In genomic region chr4:73156394-73156793, GRCh38 we compare ENCODE assay signal across 22 cellular contexts.
"Had no signal": no experiment of that assay in that cellular context is flagged by ENCODE, and none has a peak within 500 bp of the region (broad histone marks: within the 10 kb centered on the region; RNA-seq: fewer than 3 reads in every experiment).

No MANE protein-coding gene starts in this region.

- H2AFZ ChIP-seq: hepatocyte, parathyroid adenoma had no signal

- H3K9ac ChIP-seq: parathyroid adenoma had no signal

- H3K27ac Mint-ChIP-seq: dendritic cell treated with granulocyte-macrophage colony-stimulating factor and Interleukin-4, amounts not matched to agents 40 ng/mL and 50 ng/mL, for 4 days; nephron progenitor cell; stimulated activated effector memory CD8-positive, alpha-beta T cell treated with anti-CD3 and anti-CD28 coated beads, Interleukin-12 subunit alpha, Interleukin-12 subunit beta, amount 100 ng/mL, for 72 hours; stimulated activated naive CD8-positive, alpha-beta T cell treated with anti-CD3 and anti-CD28 coated beads, Interleukin-15, Interleukin-2, amounts not matched to agents 100 ng/mL and 50 ng/mL, for 24 hours had no signal

- H3K9me3 ChIP-seq: esophagus squamous epithelium, psoas muscle, right lobe of liver, tibial artery, upper lobe of right lung, vagina had no signal

- H3K4me3 Mint-ChIP-seq: dendritic cell treated with granulocyte-macrophage colony-stimulating factor and Interleukin-4, amounts not matched to agents 40 ng/mL and 50 ng/mL, for 4 days; nephron progenitor cell; stimulated activated effector memory CD8-positive, alpha-beta T cell treated with anti-CD3 and anti-CD28 coated beads, Interleukin-12 subunit alpha, Interleukin-12 subunit beta, amount 100 ng/mL, for 72 hours; stimulated activated naive CD8-positive, alpha-beta T cell treated with anti-CD3 and anti-CD28 coated beads, Interleukin-15, Interleukin-2, amounts not matched to agents 100 ng/mL and 50 ng/mL, for 24 hours had no signal

- H3K27me3 ChIP-seq: esophagus squamous epithelium, foreskin keratinocyte, hepatocyte, right lobe of liver, tibial artery, upper lobe of right lung, vagina had no signal

- H3K4me3 ChIP-seq: esophagus squamous epithelium, hepatocyte, lung, psoas muscle, right lobe of liver, tibial artery, upper lobe of right lung, vagina had no signal

- ATAC-seq: foreskin keratinocyte; left colon; left ventricle myocardium superior; psoas muscle; right lobe of liver; stimulated activated effector memory CD8-positive, alpha-beta T cell treated with anti-CD3 and anti-CD28 coated beads, Interleukin-12 subunit alpha, Interleukin-12 subunit beta, amount 100 ng/mL, for 72 hours; upper lobe of right lung had no signal

- H3K27ac ChIP-seq: esophagus squamous epithelium, foreskin keratinocyte, hepatocyte, parathyroid adenoma, psoas muscle, right lobe of liver, tibial artery, upper lobe of right lung, vagina had no signal

- H3K4me2 ChIP-seq: hepatocyte had no signal

- H3K27me3 Mint-ChIP-seq: dendritic cell treated with granulocyte-macrophage colony-stimulating factor and Interleukin-4, amounts not matched to agents 40 ng/mL and 50 ng/mL, for 4 days; stimulated activated naive CD8-positive, alpha-beta T cell treated with anti-CD3 and anti-CD28 coated beads, Interleukin-15, Interleukin-2, amounts not matched to agents 100 ng/mL and 50 ng/mL, for 24 hours had no signal

- H3K9me3 Mint-ChIP-seq: nephron progenitor cell; stimulated activated effector memory CD8-positive, alpha-beta T cell treated with anti-CD3 and anti-CD28 coated beads, Interleukin-12 subunit alpha, Interleukin-12 subunit beta, amount 100 ng/mL, for 72 hours; stimulated activated naive CD8-positive, alpha-beta T cell treated with anti-CD3 and anti-CD28 coated beads, Interleukin-15, Interleukin-2, amounts not matched to agents 100 ng/mL and 50 ng/mL, for 24 hours had no signal

- H3K4me1 ChIP-seq: esophagus squamous epithelium, foreskin keratinocyte, psoas muscle, right lobe of liver, tibial artery, upper lobe of right lung, vagina had no signal

- H3K4me1 Mint-ChIP-seq: nephron progenitor cell had no signal

- DNase-seq: esophagus squamous epithelium; foreskin keratinocyte; head of caudate nucleus; left colon; left ventricle myocardium superior; mesenchymal stem cell; midbrain; nephron progenitor cell; psoas muscle; retina; right lobe of liver; stimulated activated CD4-positive, alpha-beta T cell treated with anti-CD3 and anti-CD28 coated beads, Interleukin-4, amount 100 ng/mL, for 1 hour; stimulated activated CD8-positive, alpha-beta memory T cell treated with anti-CD3 and anti-CD28 coated beads, Interleukin-4, amount 100 ng/mL, for 48 hours; tibial artery; upper lobe of right lung had no signal
